8 cellular contexts compared by ENCODE assay signal in genomic region chr11:67468835-67469811, GRCh38. TPM values are rescaled to one million over a fixed set of nuclear protein-coding genes. Genes with fewer than 3 reads are reported as not detected.
DNase-seq lines count a peak whose midpoint lies in the region; ATAC-seq, FAIRE-seq and TF ChIP-seq lines count a peak whose summit lies in the region.

TMEM134 (minus strand) TSS chr11:67469251; CDS start chr11:67469192, 59 bp downstream.

- H4K5ac ChIP-seq in IMR-90 (ENCODE audit: low read depth, low read length), result peak within 1 kb of the TSS; percentile 60

- peak within 1 kb of the TSS; percentile 94 for H3K4me2 ChIP-seq in IMR-90 (ENCODE audit: low read depth, low read length)

- dilution Hi-C loops in IMR-90 (cut with HindIII; ENCODE audit: low sequenced_read_pairs, unreplicated experiment), result no loop called here

- H2BK20ac ChIP-seq in IMR-90 (ENCODE audit: low read depth, low read length), result no peak within 1 kb of the TSS; the same call in 1 of the 2 replicates

- 2% methylated on average over 36 of the region's 81 CpGs; no CpG with 5 or more reads in 1 of the 2 experiments for WGBS in IMR-90 (ENCODE audit: extremely low coverage in 2 of 2, insufficient read length in 1 of 2), 2 experiments
- WGBS in esophagus, 2 donors, result 1 to 2% methylated on average over 53 to 81 of the region's 81 CpGs

- peak within 1 kb of the TSS; percentile 87 for H2AK5ac ChIP-seq in IMR-90 (ENCODE audit: low read depth, low read length)

- H3K4me1 ChIP-seq in IMR-90 (ENCODE audit: control insufficient read depth, insufficient read depth, low read length) (peaks cover 7% of the 10 kb centered on the region), Panc1 (ENCODE audit: control insufficient read depth, insufficient read depth, low read length) (peaks cover 33% of the 10 kb centered on the region), esophagus (ENCODE audit: control insufficient read depth in 2 of 2, insufficient read depth in 2 of 2, low read length in 1 of 2) (peaks cover 6 to 20% of the 10 kb centered on the region in 2 donors), muscle layer of colon (ENCODE audit: insufficient read depth, low read length) (peaks cover 28% of the 10 kb centered on the region)

- TF ChIP-seq CTCF in D721Med (IDR thresholded peaks at IDR 0.05; ENCODE audit: insufficient read depth, missing control alignments) (peak; percentile 47), IMR-90 (conservative IDR thresholded peaks at IDR 0.05; ENCODE audit: low read depth, low read length) (peak; percentile 56), Panc1 (IDR thresholded peaks at IDR 0.05) (no peak; the same call in 1 of the 2 replicates)

- peak within 1 kb of the TSS; percentile 99 for H2AK9ac ChIP-seq in IMR-90 (replicated peaks; ENCODE audit: low read depth, low read length, poor library complexity)

- TF ChIP-seq RAD21 in IMR-90 (IDR thresholded peaks at IDR 0.05; ENCODE audit: low read length), result peak; percentile 54

- H3K9me3 ChIP-seq in IMR-90 (ENCODE audit: control insufficient read depth, insufficient read depth, low read length) (no peaks in the 10 kb centered on the region), Panc1 (ENCODE audit: control insufficient read depth, insufficient read depth, low read depth, low read length) (no peaks in the 10 kb centered on the region), esophagus (ENCODE audit: control insufficient read depth in 2 of 2, insufficient read depth in 1 of 2, low read depth in 1 of 2, low read length in 1 of 2) (no peaks in the 10 kb centered on the region), muscle layer of colon (ENCODE audit: low read length) (no peaks in the 10 kb centered on the region)

- H3K4me1 Mint-ChIP-seq in activated T-cell treated with anti-CD3 and anti-CD28 coated beads, Interleukin-2, amount 50 U/mL, for 4 hours (ENCODE audit: low read depth), result peaks cover 29% of the 10 kb centered on the region

- peak within 1 kb of the TSS; percentile 66 for H2BK5ac ChIP-seq in IMR-90 (ENCODE audit: low read depth, low read length, poor library complexity, severe bottlenecking)

- H3K9me1 ChIP-seq in IMR-90 (ENCODE audit: insufficient read depth, low read length), result peaks cover 10% of the 10 kb centered on the region

- peak within 1 kb of the TSS; percentile 95 for H3K23ac ChIP-seq in IMR-90 (ENCODE audit: low read depth, low read length)

- in situ Hi-C loops in IMR-90 (cut with MboI; ENCODE audit: low sequenced_read_pairs), result no loop called here
- in situ Hi-C loops in Panc1 (cut with HindIII; ENCODE audit: low pct_unique_long_range_greater_than_20kb, low sequenced_read_pairs), result no loop called here

- H3K4me3 Mint-ChIP-seq in activated T-cell treated with anti-CD3 and anti-CD28 coated beads, Interleukin-2, amount 50 U/mL, for 4 hours, result peak within 1 kb of the TSS; percentile 90

- H3K4ac ChIP-seq in IMR-90 (ENCODE audit: low read depth, low read length), result peak within 1 kb of the TSS; percentile 94

- ATAC-seq in GM21423 (IDR thresholded peaks at IDR 0.05; ENCODE audit: unreplicated experiment) (peak; percentile 67), IMR-90 (ENCODE audit: low read depth) (peak; percentile 96), Panc1 (peak; percentile 89)
- peak; percentile 83 to 85 for ATAC-seq in activated T-cell treated with anti-CD3 and anti-CD28 coated beads, Interleukin-2, amount 50 U/mL, for 4 hours

- H3K36me3 Mint-ChIP-seq in activated T-cell treated with anti-CD3 and anti-CD28 coated beads, Interleukin-2, amount 50 U/mL, for 4 hours (ENCODE audit: insufficient read depth), result no peaks in the 10 kb centered on the region

- H3K4me3 ChIP-seq in IMR-90 (ENCODE audit: insufficient read depth, low read depth, low read length), result peak within 1 kb of the TSS; percentile 87
- peak within 1 kb of the TSS; percentile 64 to 88 for H3K4me3 ChIP-seq in Panc1 (ENCODE audit: low read depth in 2 of 2, low read length in 2 of 2)
- peak within 1 kb of the TSS; percentile 67 to 74 for H3K4me3 ChIP-seq in esophagus (ENCODE audit: low read depth in 1 of 2, low read length in 2 of 2)
- peak within 1 kb of the TSS; percentile 68 to 85 for H3K4me3 ChIP-seq in muscle layer of colon (ENCODE audit: low read depth in 1 of 2, low read length in 2 of 2)

- DNase-seq in D721Med (ENCODE audit: insufficient read length, low spot score) (peak; percentile 87), IMR-90 (peak; percentile 87), Panc1 (ENCODE audit: low read depth, low spot score) (peak; percentile 33)
- DNase-seq in activated T-cell treated with anti-CD3 and anti-CD28 coated beads, Interleukin-2, amount 50 U/mL, for 4 hours, result peak; percentile 91
- peak; percentile 85 to 90 for DNase-seq in stimulated activated CD8-positive, alpha-beta memory T cell treated with anti-CD3 and anti-CD28 coated beads, Interleukin-7, amount 100 ng/mL, for 1 hour (ENCODE audit: low read depth in 2 of 2)

- BruUV-seq in IMR-90 (replicated peaks; lab: Mats Ljungman, UMichigan) (no TSS peak), Panc1 (replicated peaks; lab: Mats Ljungman, UMichigan) (no TSS peak)

- POLR2A ChIA-PET in IMR-90 (lab: Charles Lee; ENCODE audit: unreplicated experiment) (interaction anchor here (0.6 to 1.3 kb wide), 2 partner anchors 20 to 68 kb away, joined by 3 to 4 read pairs; partner anchors contain the start of gene PPP1CA), Panc1 (lab: Charles Lee) (no interaction called here)

- H3K56ac ChIP-seq in IMR-90 (ENCODE audit: extremely low read depth, insufficient read depth, low read length), result peak within 1 kb of the TSS; percentile 52

- H2BK15ac ChIP-seq in IMR-90 (ENCODE audit: low read depth, low read length), result no peak within 1 kb of the TSS

- intact Hi-C loops in IMR-90 (cut with micrococcal nuclease), result loop anchor here (1.0 kb wide), 1 partner anchor 26 kb away; the partner anchor contains the start of gene CORO1B
- intact Hi-C loops in Panc1 (cut with micrococcal nuclease; ENCODE audit: unreplicated experiment), result no loop called here

- no peaks in the 10 kb centered on the region for H3K9me3 Mint-ChIP-seq in activated T-cell treated with anti-CD3 and anti-CD28 coated beads, Interleukin-2, amount 50 U/mL, for 4 hours

- H3K27me3 ChIP-seq in IMR-90 (ENCODE audit: control insufficient read depth, insufficient read depth, low read length), result peaks cover 3% of the 10 kb centered on the region; the same call in 1 of the 2 replicates
- no peaks in the 10 kb centered on the region for H3K27me3 ChIP-seq in Panc1 (ENCODE audit: control insufficient read depth, insufficient read depth, low read length)
- no peaks in the 10 kb centered on the region for H3K27me3 ChIP-seq in esophagus (ENCODE audit: control insufficient read depth in 1 of 2, insufficient read depth in 2 of 2, low read length in 2 of 2)
- no peaks in the 10 kb centered on the region for H3K27me3 ChIP-seq in muscle layer of colon (ENCODE audit: control insufficient read depth in 1 of 2, insufficient read depth in 2 of 2, low read length in 2 of 2)

- no peaks in the 10 kb centered on the region for H4K20me1 ChIP-seq in IMR-90 (ENCODE audit: insufficient read depth, low read length)

- H3K36me3 ChIP-seq in IMR-90 (ENCODE audit: control insufficient read depth, insufficient read depth, low read length), result peaks cover 2% of the 10 kb centered on the region; the same call in 1 of the 2 replicates
- H3K36me3 ChIP-seq in Panc1 (ENCODE audit: control insufficient read depth, insufficient read depth, low read length), result peaks cover 2% of the 10 kb centered on the region; the same call in 1 of the 2 replicates
- peaks cover 0 to 6% of the 10 kb centered on the region in 2 donors for H3K36me3 ChIP-seq in esophagus (ENCODE audit: control insufficient read depth in 2 of 2, insufficient read depth in 2 of 2, low read length in 1 of 2)
- no peaks in the 10 kb centered on the region for H3K36me3 ChIP-seq in muscle layer of colon (ENCODE audit: insufficient read depth, low read length)

- TF ChIP-seq POLR2A in IMR-90 (IDR thresholded peaks at IDR 0.05; ENCODE audit: low read depth, low read length), result peak; percentile 79

- peak within 1 kb of the TSS; percentile 100 for H4K8ac ChIP-seq in IMR-90 (ENCODE audit: low read depth in 2 of 2, low read length in 2 of 2)

- peak within 1 kb of the TSS; percentile 78 for H3K27ac ChIP-seq in IMR-90 (ENCODE audit: insufficient read depth, low read length)
- peak within 1 kb of the TSS; percentile 95 for H3K27ac ChIP-seq in Panc1 (ENCODE audit: low read length)
- H3K27ac ChIP-seq in esophagus (ENCODE audit: low read depth in 2 of 2, low read length in 1 of 2), result peak within 1 kb of the TSS; percentile 91 to 94
- H3K27ac ChIP-seq in muscle layer of colon (ENCODE audit: low read depth, low read length), result peak within 1 kb of the TSS; percentile 99

- H3K79me1 ChIP-seq in IMR-90 (ENCODE audit: low read depth in 1 of 2, low read length in 2 of 2), result peaks cover 4 to 22% of the 10 kb centered on the region in 2 experiments; a peak in 2 of 4 replicates

- peak within 1 kb of the TSS; percentile 79 for H3K9ac ChIP-seq in IMR-90 (ENCODE audit: low read depth, low read length)
- peak within 1 kb of the TSS; percentile 68 for H3K9ac ChIP-seq in muscle layer of colon (ENCODE audit: low read length)

- H3K27me3 Mint-ChIP-seq in activated T-cell treated with anti-CD3 and anti-CD28 coated beads, Interleukin-2, amount 50 U/mL, for 4 hours (ENCODE audit: low read depth), result no peaks in the 10 kb centered on the region

- peak within 1 kb of the TSS; percentile 100 for H2AFZ ChIP-seq in IMR-90 (replicated peaks; ENCODE audit: low read length, poor library complexity)

- peak within 1 kb of the TSS; percentile 61 for H2BK120ac ChIP-seq in IMR-90 (ENCODE audit: low read depth, low read length)

- H3K18ac ChIP-seq in IMR-90 (ENCODE audit: low read depth, low read length), result peak within 1 kb of the TSS; percentile 16

- H4K91ac ChIP-seq in IMR-90 (ENCODE audit: insufficient read depth, low read depth, low read length), result peak within 1 kb of the TSS; percentile 93

- CTCF ChIA-PET in IMR-90 (lab: Yijun Ruan, JAX) (interaction anchor here (0.7 to 1.5 kb wide), 2 partner anchors 67 to 117 kb away, joined by 3 read pairs; partner anchors contain the start of gene PPP1CA), Panc1 (lab: Charles Lee) (interaction anchor here (0.7 to 1.2 kb wide), 3 partner anchors 68 to 87 kb away, joined by 3 to 9 read pairs (median 7); partner anchors contain the start of gene PPP1CA)

- no peak for FAIRE-seq in D721Med (lab: Jason Lieb, UNC)

- peak within 1 kb of the TSS; percentile 98 for H3K14ac ChIP-seq in IMR-90 (replicated peaks; ENCODE audit: low read depth, low read length)

TF ChIP-seq in IMR-90, 13 proteins besides CTCF, POLR2A, EP300 and RAD21 (continues in another document):
- TF ChIP-seq FOS (IDR thresholded peaks at IDR 0.05; ENCODE audit: low read depth, low read length), result no peak
- peak; percentile 53; the same call in 1 of the 2 replicates for TF ChIP-seq SMC3 (IDR thresholded peaks at IDR 0.05; ENCODE audit: low read depth, low read length)
- TF ChIP-seq RCOR1 (IDR thresholded peaks at IDR 0.05; ENCODE audit: insufficient replicate concordance, low read length), result no peak

RNA-seq across cellular contexts. Expression of gene TMEM134, which starts in this region (rescaled TPM):
- total RNA-seq in IMR-90 (2012; rRNA removed) (12.5 and 18.9 TPM in 2 replicates), Panc1 (2021; ENCODE audit: unreplicated experiment) (65.0 TPM)
- polyA plus RNA-seq in IMR-90 (2012; rRNA removed) (55.0 and 64.4 TPM in 2 replicates), esophagus (100 to 1,000 TPM; 154 to 160 TPM)
- 167 and 255 TPM in 2 replicates for polyA plus RNA-seq in IMR-90 (2012; cell fraction: cytosol; rRNA removed)
- 119 and 287 TPM in 2 replicates for polyA plus RNA-seq in IMR-90 (2012; cell fraction: nucleus; rRNA removed; ENCODE audit: low replicate concordance)
- 100 TPM for polyA plus RNA-seq in Panc1 (2012; ENCODE audit: insufficient read length)
- 10 to 100 TPM; 31.1 to 36.3 (median 32.9) TPM for total RNA-seq in activated T-cell treated with anti-CD3 and anti-CD28 coated beads, Interleukin-2, amount 50 U/mL, for 4 hours

Comparison
In these comparisons a context has a peak if more than half of its experiments do, and no peak if none do; other contexts are left out.
1. Peak in every context shown above with its lines: DNase-seq, ATAC-seq, H3K4me3 ChIP-seq and H3K27ac ChIP-seq.
2. DNase-seq: peak in every context shown above with its lines; median percentile 91 in activated T-cell treated with anti-CD3 and anti-CD28 coated beads, Interleukin-2, amount 50 U/mL, for 4 hours; 88 in stimulated activated CD8-positive, alpha-beta memory T cell treated with anti-CD3 and anti-CD28 coated beads, Interleukin-7, amount 100 ng/mL, for 1 hour; 87 in D721Med; 87 in IMR-90; 33 in Panc1.